8 cellular contexts compared by ENCODE assay signal in the genomic region with DNA sequence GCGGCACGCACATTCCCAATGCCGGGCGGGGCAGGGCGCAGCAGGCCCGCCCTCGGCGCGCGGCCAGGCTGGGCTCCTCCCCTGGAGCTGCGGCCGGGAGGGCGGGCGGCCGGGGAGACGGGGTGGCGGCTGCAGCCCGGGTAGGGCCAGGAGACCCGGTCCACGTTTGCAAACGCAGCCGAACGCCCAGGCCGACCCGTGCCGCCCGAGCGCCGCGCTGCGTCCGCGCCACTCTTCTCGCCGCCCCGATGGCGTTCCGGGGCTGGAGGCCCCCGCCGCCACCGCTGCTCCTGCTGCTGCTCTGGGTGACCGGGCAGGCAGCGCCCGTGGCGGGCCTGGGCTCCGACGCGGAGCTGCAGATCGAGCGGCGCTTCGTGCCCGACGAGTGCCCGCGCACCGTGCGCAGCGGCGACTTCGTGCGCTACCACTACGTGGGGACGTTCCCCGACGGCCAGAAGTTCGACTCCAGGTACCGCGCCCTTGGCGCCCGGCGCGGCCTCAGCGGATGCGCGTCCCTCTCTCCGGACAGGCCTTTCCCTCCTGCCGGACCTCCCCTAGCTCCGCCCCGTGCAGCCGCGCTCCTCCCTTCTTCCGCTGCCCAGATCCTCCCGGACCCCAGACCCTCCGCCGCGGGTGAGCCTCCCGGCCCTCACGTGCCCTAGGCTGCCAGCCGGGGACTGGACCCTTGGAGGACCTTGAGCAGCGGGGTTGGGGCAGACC. TPM values are rescaled to one million over a fixed set of nuclear protein-coding genes. Genes with fewer than 3 reads are reported as not detected.
DNase-seq lines count a peak whose midpoint lies in the region; ATAC-seq and TF ChIP-seq lines count a peak whose summit lies in the region.

A gene with protein sequence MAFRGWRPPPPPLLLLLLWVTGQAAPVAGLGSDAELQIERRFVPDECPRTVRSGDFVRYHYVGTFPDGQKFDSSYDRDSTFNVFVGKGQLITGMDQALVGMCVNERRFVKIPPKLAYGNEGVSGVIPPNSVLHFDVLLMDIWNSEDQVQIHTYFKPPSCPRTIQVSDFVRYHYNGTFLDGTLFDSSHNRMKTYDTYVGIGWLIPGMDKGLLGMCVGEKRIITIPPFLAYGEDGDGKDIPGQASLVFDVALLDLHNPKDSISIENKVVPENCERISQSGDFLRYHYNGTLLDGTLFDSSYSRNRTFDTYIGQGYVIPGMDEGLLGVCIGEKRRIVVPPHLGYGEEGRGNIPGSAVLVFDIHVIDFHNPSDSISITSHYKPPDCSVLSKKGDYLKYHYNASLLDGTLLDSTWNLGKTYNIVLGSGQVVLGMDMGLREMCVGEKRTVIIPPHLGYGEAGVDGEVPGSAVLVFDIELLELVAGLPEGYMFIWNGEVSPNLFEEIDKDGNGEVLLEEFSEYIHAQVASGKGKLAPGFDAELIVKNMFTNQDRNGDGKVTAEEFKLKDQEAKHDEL (plus strand): TSS at position 115 of the 720 bp plus-strand sequence. CDS start 134 bp downstream, at position 249.

- no peaks in the 10 kb centered on the region for H3F3A ChIP-seq in neural cell (ENCODE audit: insufficient read depth, low read length, poor library complexity, severe bottlenecking)

- peak within 1 kb of the TSS; percentile 16 for H3K9ac ChIP-seq in neural cell (ENCODE audit: low read length)

- no peaks in the 10 kb centered on the region for H4K20me1 ChIP-seq in neural cell (ENCODE audit: insufficient read depth)

- H3K27me3 ChIP-seq in neural cell (ENCODE audit: insufficient read depth, low read depth, low read length) = peaks cover 15% of the 10 kb centered on the region

- H3K27ac ChIP-seq in neural cell (ENCODE audit: low read length) = no peak within 1 kb of the TSS

- H2AFZ ChIP-seq in neural cell (ENCODE audit: low read depth, low read length) = no peak within 1 kb of the TSS

- no peak within 1 kb of the TSS for H3K4me2 ChIP-seq in neural cell (ENCODE audit: low read length)

- in situ Hi-C loops in Caki2 (cut with HindIII; ENCODE audit: low pct_unique_long_range_greater_than_20kb, low sequenced_read_pairs) = no loop called here
- in situ Hi-C loops in GM18951 (cut with MboI; ENCODE audit: low sequenced_read_pairs, unreplicated experiment) = no loop called here

- ATAC-seq in HG03103 (IDR thresholded peaks at IDR 0.05; ENCODE audit: low read depth, unreplicated experiment) = peak; percentile 73

- H3K9me3 ChIP-seq in neural cell (ENCODE audit: low read length) = no peaks in the 10 kb centered on the region

- no peaks in the 10 kb centered on the region for H3K9me2 ChIP-seq in neural cell (ENCODE audit: insufficient read depth, low read length)

- peaks cover 2% of the 10 kb centered on the region for H3K36me3 Mint-ChIP-seq in activated naive CD8-positive, alpha-beta T cell

- no peaks in the 10 kb centered on the region for H3K36me3 ChIP-seq in neural cell (ENCODE audit: insufficient read depth, low read length)

- H3K27ac Mint-ChIP-seq in activated naive CD8-positive, alpha-beta T cell = no peak within 1 kb of the TSS

- H3K9me3 Mint-ChIP-seq in activated naive CD8-positive, alpha-beta T cell (ENCODE audit: low read depth) = no peaks in the 10 kb centered on the region

- TF ChIP-seq RAD21 in neural cell (conservative IDR thresholded peaks at IDR 0.05) = no peak

- peak within 1 kb of the TSS; percentile 86 for H3K4me3 Mint-ChIP-seq in activated naive CD8-positive, alpha-beta T cell

- DNase-seq in Caki2 (ENCODE audit: low read depth) (peak; percentile 92), NCI-H446 (lab: John Stamatoyannopoulos, UW) (peak; percentile 36 to 89), globus pallidus (ENCODE audit: low spot score) (peak; percentile 74), T-helper 9 cell (no peak)

- peak; percentile 52 for TF ChIP-seq POLR2A in GM18951 (IDR thresholded peaks at IDR 0.05; ENCODE audit: extremely low read depth, insufficient read depth, insufficient read length)

- TF ChIP-seq CTCF in neural cell (IDR thresholded peaks at IDR 0.05; ENCODE audit: poor library complexity, severe bottlenecking) = no peak

- H3K27me3 Mint-ChIP-seq in activated naive CD8-positive, alpha-beta T cell = peaks cover 25% of the 10 kb centered on the region

- no peaks in the 10 kb centered on the region for H3K79me2 ChIP-seq in neural cell (replicated peaks; ENCODE audit: insufficient read depth, low read length)

- H3K4me3 ChIP-seq in neural cell (ENCODE audit: low read length) = peak within 1 kb of the TSS; percentile 66

- H3K4me1 Mint-ChIP-seq in activated naive CD8-positive, alpha-beta T cell (ENCODE audit: low read depth) = peaks cover 4% of the 10 kb centered on the region

- no peak for TF ChIP-seq EP300 in neural cell (conservative IDR thresholded peaks at IDR 0.05; ENCODE audit: poor library complexity, severe bottlenecking)

TF ChIP-seq in neural cell, 6 proteins besides CTCF, POLR2A, EP300 and RAD21:
- TF ChIP-seq, protein P1, sequence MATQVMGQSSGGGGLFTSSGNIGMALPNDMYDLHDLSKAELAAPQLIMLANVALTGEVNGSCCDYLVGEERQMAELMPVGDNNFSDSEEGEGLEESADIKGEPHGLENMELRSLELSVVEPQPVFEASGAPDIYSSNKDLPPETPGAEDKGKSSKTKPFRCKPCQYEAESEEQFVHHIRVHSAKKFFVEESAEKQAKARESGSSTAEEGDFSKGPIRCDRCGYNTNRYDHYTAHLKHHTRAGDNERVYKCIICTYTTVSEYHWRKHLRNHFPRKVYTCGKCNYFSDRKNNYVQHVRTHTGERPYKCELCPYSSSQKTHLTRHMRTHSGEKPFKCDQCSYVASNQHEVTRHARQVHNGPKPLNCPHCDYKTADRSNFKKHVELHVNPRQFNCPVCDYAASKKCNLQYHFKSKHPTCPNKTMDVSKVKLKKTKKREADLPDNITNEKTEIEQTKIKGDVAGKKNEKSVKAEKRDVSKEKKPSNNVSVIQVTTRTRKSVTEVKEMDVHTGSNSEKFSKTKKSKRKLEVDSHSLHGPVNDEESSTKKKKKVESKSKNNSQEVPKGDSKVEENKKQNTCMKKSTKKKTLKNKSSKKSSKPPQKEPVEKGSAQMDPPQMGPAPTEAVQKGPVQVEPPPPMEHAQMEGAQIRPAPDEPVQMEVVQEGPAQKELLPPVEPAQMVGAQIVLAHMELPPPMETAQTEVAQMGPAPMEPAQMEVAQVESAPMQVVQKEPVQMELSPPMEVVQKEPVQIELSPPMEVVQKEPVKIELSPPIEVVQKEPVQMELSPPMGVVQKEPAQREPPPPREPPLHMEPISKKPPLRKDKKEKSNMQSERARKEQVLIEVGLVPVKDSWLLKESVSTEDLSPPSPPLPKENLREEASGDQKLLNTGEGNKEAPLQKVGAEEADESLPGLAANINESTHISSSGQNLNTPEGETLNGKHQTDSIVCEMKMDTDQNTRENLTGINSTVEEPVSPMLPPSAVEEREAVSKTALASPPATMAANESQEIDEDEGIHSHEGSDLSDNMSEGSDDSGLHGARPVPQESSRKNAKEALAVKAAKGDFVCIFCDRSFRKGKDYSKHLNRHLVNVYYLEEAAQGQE (IDR thresholded peaks at IDR 0.05; ENCODE audit: borderline replicate concordance) = no peak
- TF ChIP-seq EZH2 (IDR thresholded peaks at IDR 0.05; ENCODE audit: borderline replicate concordance, insufficient read depth, low read length, poor library complexity, severe bottlenecking) = no peak
- TF ChIP-seq TAF1 (IDR thresholded peaks at IDR 0.05; ENCODE audit: low read depth) = no peak
- TF ChIP-seq SMC3 (conservative IDR thresholded peaks at IDR 0.05; ENCODE audit: poor library complexity) = no peak
- no peak for TF ChIP-seq POLR2AphosphoS5 (IDR thresholded peaks at IDR 0.05)
- TF ChIP-seq MXI1 (conservative IDR thresholded peaks at IDR 0.05; ENCODE audit: poor library complexity, severe bottlenecking) = no peak
TF ChIP-seq in neural cell: peak in this region for 0.

RNA-seq across cellular contexts. Expression of the gene that starts here (rescaled TPM):
- total RNA-seq in Caki2 (2014; rRNA removed; shearing (Covaris generic); ENCODE audit: low replicate concordance) = 298 and 315 TPM in 2 replicates
- polyA plus RNA-seq in neural cell = 2.8 and 3.4 TPM in 2 replicates
- 4.2 and 5.1 TPM in 2 replicates for polyA minus RNA-seq in neural cell
